ENCODE assay signal across 37 cellular contexts in the genomic region with DNA sequence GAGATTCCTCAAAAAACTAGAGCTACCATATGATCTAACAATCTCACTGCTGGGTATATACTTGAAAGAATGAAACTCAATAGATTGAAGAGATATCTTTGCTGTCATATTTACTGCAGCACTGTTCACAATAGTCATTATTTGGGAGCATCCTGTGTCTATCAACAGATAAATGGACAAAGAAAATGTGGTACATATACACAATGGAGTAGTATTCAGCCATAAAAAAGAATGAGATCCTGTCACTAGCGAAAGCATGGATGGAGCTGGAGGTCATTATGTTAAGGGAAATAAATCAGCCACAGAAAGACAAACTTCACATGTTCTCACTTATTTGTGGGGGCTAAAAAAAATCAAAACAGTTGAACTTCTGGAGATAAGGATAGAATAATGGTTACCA.
"Had no signal": no experiment of that assay in that cellular context is flagged by ENCODE, and none has a peak within 500 bp of the region (broad histone marks: within the 10 kb centered on the region; RNA-seq: fewer than 3 reads in every experiment).

No MANE protein-coding gene starts in this region.

- DNase-seq: activated effector memory CD4-positive, alpha-beta T cell treated with anti-CD3 and anti-CD28 coated beads, Interleukin-2, amount 50 U/mL, for 16 hours; activated effector memory CD4-positive, alpha-beta T cell treated with Interleukin-2 at 50 U/mL for 16 hours; activated gamma-delta T cell; activated gamma-delta T cell treated with Interleukin-2 at 50 U/mL for 16 hours; activated naive CD4-positive, alpha-beta T cell; activated naive CD4-positive, alpha-beta T cell treated with anti-CD3 and anti-CD28 coated beads for 36 hours; activated naive CD4-positive, alpha-beta T cell treated with anti-CD3 and anti-CD28 coated beads, Interleukin-2, amount 10 ng/mL, durations not matched to agents 7 days and 5 days; activated naive CD4-positive, alpha-beta T cell treated with anti-CD3 and anti-CD28 coated beads, Interleukin-2, amount 50 U/mL, for 16 hours; activated naive CD4-positive, alpha-beta T cell treated with Interleukin-2 at 50 U/mL for 16 hours; activated naive CD8-positive, alpha-beta T cell treated with anti-CD3 and anti-CD28 coated beads for 36 hours; activated naive CD8-positive, alpha-beta T cell treated with anti-CD3 and anti-CD28 coated beads, Interleukin-2, amount 10 ng/mL, durations not matched to agents 7 days and 5 days; activated naive CD8-positive, alpha-beta T cell treated with anti-CD3 and anti-CD28 coated beads, Interleukin-2, amount 50 U/mL, for 24 hours; activated T-cell treated with anti-CD3 and anti-CD28 coated beads, Interleukin-2, amount 50 U/mL, for 24 hours; activated T-cell treated with anti-CD3 and anti-CD28 coated beads, Interleukin-2, amount 50 U/mL, for 4 hours; activated T-cell treated with anti-CD3 and anti-CD28 coated beads, Interleukin-2, amount 50 U/mL, for 48 hours; activated T-cell treated with anti-CD3 and anti-CD28 coated beads, Interleukin-2, amount 50 U/mL, for 72 hours; adrenal gland; amniotic stem cell; amygdala; anterior cingulate cortex; aorta; body of pancreas; brain microvascular endothelial cell; caudate nucleus; central memory CD4-positive, alpha-beta T cell; cerebellar nuclear complex had no signal

- H3K9me3 ChIP-seq: adrenal gland, ascending aorta, body of pancreas, breast epithelium had no signal

- H3K36me3 Mint-ChIP-seq: activated naive CD4-positive, alpha-beta T cell treated with anti-CD3 and anti-CD28 coated beads, Interleukin-2, amount 10 ng/mL, durations not matched to agents 7 days and 5 days; activated naive CD4-positive, alpha-beta T cell treated with anti-CD3 and anti-CD28 coated beads, Interleukin-2, amount 50 U/mL, for 24 hours; activated naive CD4-positive, alpha-beta T cell treated with anti-CD3 and anti-CD28 coated beads, Interleukin-2, amount 50 U/mL, for 72 hours; activated naive CD8-positive, alpha-beta T cell; activated naive CD8-positive, alpha-beta T cell treated with anti-CD3 and anti-CD28 coated beads for 36 hours; activated naive CD8-positive, alpha-beta T cell treated with anti-CD3 and anti-CD28 coated beads, Interleukin-2, amount 10 ng/mL, durations not matched to agents 7 days and 5 days; brain had no signal

- H3K27me3 ChIP-seq: adrenal gland, ascending aorta, body of pancreas, brain microvascular endothelial cell, breast epithelium, cardiac muscle cell had no signal

- H3K4me3 Mint-ChIP-seq: activated naive CD4-positive, alpha-beta T cell treated with anti-CD3 and anti-CD28 coated beads for 36 hours; activated naive CD4-positive, alpha-beta T cell treated with anti-CD3 and anti-CD28 coated beads, Interleukin-2, amount 10 ng/mL, durations not matched to agents 7 days and 5 days; activated naive CD4-positive, alpha-beta T cell treated with anti-CD3 and anti-CD28 coated beads, Interleukin-2, amount 50 U/mL, for 24 hours; activated naive CD8-positive, alpha-beta T cell; activated naive CD8-positive, alpha-beta T cell treated with anti-CD3 and anti-CD28 coated beads for 36 hours; activated naive CD8-positive, alpha-beta T cell treated with anti-CD3 and anti-CD28 coated beads, Interleukin-2, amount 10 ng/mL, durations not matched to agents 7 days and 5 days; activated naive CD8-positive, alpha-beta T cell treated with anti-CD3 and anti-CD28 coated beads, Interleukin-2, amount 50 U/mL, for 24 hours; activated T-cell treated with anti-CD3 and anti-CD28 coated beads, Interleukin-2, amount 50 U/mL, for 24 hours; activated T-cell treated with anti-CD3 and anti-CD28 coated beads, Interleukin-2, amount 50 U/mL, for 4 hours; activated T-cell treated with anti-CD3 and anti-CD28 coated beads, Interleukin-2, amount 50 U/mL, for 72 hours; activated T-helper 1 cell treated with anti-CD3 and anti-CD28 coated beads, Interleukin-12 subunit alpha, Interleukin-12 subunit beta, Interleukin-2, Interleukin-4 antibody, amounts not matched to agents 30 ng/mL and 10 ng/mL and 1 ng/mL, durations not matched to agents 14 hours and 24 hours and 36 hours; activated T-helper 17 cell treated with anti-CD3 and anti-CD28 coated beads, Interleukin-2, amount 50 U/mL, for 72 hours; brain; central memory CD8-positive, alpha-beta T cell had no signal

- H3K27me3 Mint-ChIP-seq: activated naive CD4-positive, alpha-beta T cell treated with anti-CD3 and anti-CD28 coated beads, Interleukin-2, amount 10 ng/mL, durations not matched to agents 7 days and 5 days; activated naive CD4-positive, alpha-beta T cell treated with anti-CD3 and anti-CD28 coated beads, Interleukin-2, amount 50 U/mL, for 24 hours; activated naive CD8-positive, alpha-beta T cell; activated naive CD8-positive, alpha-beta T cell treated with anti-CD3 and anti-CD28 coated beads for 36 hours; activated naive CD8-positive, alpha-beta T cell treated with anti-CD3 and anti-CD28 coated beads, Interleukin-2, amount 10 ng/mL, durations not matched to agents 7 days and 5 days; activated naive CD8-positive, alpha-beta T cell treated with anti-CD3 and anti-CD28 coated beads, Interleukin-2, amount 50 U/mL, for 24 hours; activated T-cell treated with anti-CD3 and anti-CD28 coated beads, Interleukin-2, amount 50 U/mL, for 24 hours; activated T-helper 17 cell treated with anti-CD3 and anti-CD28 coated beads, Interleukin-2, amount 50 U/mL, for 72 hours; brain; central memory CD8-positive, alpha-beta T cell had no signal

- H3K4me1 ChIP-seq: adrenal gland, ascending aorta, body of pancreas, breast epithelium had no signal

- H3K36me3 ChIP-seq: adrenal gland, ascending aorta, brain microvascular endothelial cell, breast epithelium, cardiac muscle cell had no signal

- H3K4me1 Mint-ChIP-seq: activated naive CD4-positive, alpha-beta T cell treated with anti-CD3 and anti-CD28 coated beads, Interleukin-2, amount 10 ng/mL, durations not matched to agents 7 days and 5 days; activated naive CD4-positive, alpha-beta T cell treated with anti-CD3 and anti-CD28 coated beads, Interleukin-2, amount 50 U/mL, for 24 hours; activated naive CD8-positive, alpha-beta T cell treated with anti-CD3 and anti-CD28 coated beads for 36 hours; activated naive CD8-positive, alpha-beta T cell treated with anti-CD3 and anti-CD28 coated beads, Interleukin-2, amount 10 ng/mL, durations not matched to agents 7 days and 5 days; activated naive CD8-positive, alpha-beta T cell treated with anti-CD3 and anti-CD28 coated beads, Interleukin-2, amount 50 U/mL, for 24 hours; activated T-helper 17 cell treated with anti-CD3 and anti-CD28 coated beads, Interleukin-2, amount 50 U/mL, for 72 hours; central memory CD8-positive, alpha-beta T cell had no signal

- H3K9me3 Mint-ChIP-seq: activated naive CD8-positive, alpha-beta T cell treated with anti-CD3 and anti-CD28 coated beads for 36 hours; activated naive CD8-positive, alpha-beta T cell treated with anti-CD3 and anti-CD28 coated beads, Interleukin-2, amount 10 ng/mL, durations not matched to agents 7 days and 5 days; activated T-helper 1 cell treated with anti-CD3 and anti-CD28 coated beads, Interleukin-12 subunit alpha, Interleukin-12 subunit beta, Interleukin-2, Interleukin-4 antibody, amounts not matched to agents 30 ng/mL and 10 ng/mL and 1 ng/mL, durations not matched to agents 14 hours and 24 hours and 36 hours had no signal

- H3K27ac ChIP-seq: adrenal gland, ascending aorta, body of pancreas, brain microvascular endothelial cell, breast epithelium, cardiac muscle cell had no signal

- ATAC-seq: activated naive CD4-positive, alpha-beta T cell treated with anti-CD3 and anti-CD28 coated beads, Interleukin-2, amount 50 U/mL, for 72 hours; activated naive CD8-positive, alpha-beta T cell treated with anti-CD3 and anti-CD28 coated beads, Interleukin-2, amount 50 U/mL, for 24 hours; activated T-cell treated with anti-CD3 and anti-CD28 coated beads, Interleukin-2, amount 50 U/mL, for 4 hours; activated T-cell treated with anti-CD3 and anti-CD28 coated beads, Interleukin-2, amount 50 U/mL, for 72 hours; activated T-helper 17 cell treated with anti-CD3 and anti-CD28 coated beads, Interleukin-2, amount 50 U/mL, for 72 hours; body of pancreas had no signal

- H3K4me3 ChIP-seq: adrenal gland, ascending aorta, body of pancreas, breast epithelium, cardiac muscle cell had no signal

- H3K27ac Mint-ChIP-seq: activated naive CD4-positive, alpha-beta T cell treated with anti-CD3 and anti-CD28 coated beads for 36 hours; activated naive CD4-positive, alpha-beta T cell treated with anti-CD3 and anti-CD28 coated beads, Interleukin-2, amount 10 ng/mL, durations not matched to agents 7 days and 5 days; activated naive CD4-positive, alpha-beta T cell treated with anti-CD3 and anti-CD28 coated beads, Interleukin-2, amount 50 U/mL, for 24 hours; activated naive CD4-positive, alpha-beta T cell treated with anti-CD3 and anti-CD28 coated beads, Interleukin-2, amount 50 U/mL, for 72 hours; activated naive CD8-positive, alpha-beta T cell; activated naive CD8-positive, alpha-beta T cell treated with anti-CD3 and anti-CD28 coated beads for 36 hours; activated naive CD8-positive, alpha-beta T cell treated with anti-CD3 and anti-CD28 coated beads, Interleukin-2, amount 10 ng/mL, durations not matched to agents 7 days and 5 days; activated naive CD8-positive, alpha-beta T cell treated with anti-CD3 and anti-CD28 coated beads, Interleukin-2, amount 50 U/mL, for 24 hours; activated T-cell treated with anti-CD3 and anti-CD28 coated beads, Interleukin-2, amount 50 U/mL, for 24 hours; activated T-cell treated with anti-CD3 and anti-CD28 coated beads, Interleukin-2, amount 50 U/mL, for 72 hours; activated T-helper 1 cell treated with anti-CD3 and anti-CD28 coated beads, Interleukin-12 subunit alpha, Interleukin-12 subunit beta, Interleukin-2, Interleukin-4 antibody, amounts not matched to agents 30 ng/mL and 10 ng/mL and 1 ng/mL, durations not matched to agents 14 hours and 24 hours and 36 hours; activated T-helper 17 cell treated with anti-CD3 and anti-CD28 coated beads, Interleukin-2, amount 50 U/mL, for 72 hours; activated T-helper 2 cell treated with anti-CD3 and anti-CD28 coated beads, Interferon-gamma antibody, Interleukin-2, Interleukin-4, amounts not matched to agents 10 μg/mL and 5 μg/mL and 100 μg/mL, durations not matched to agents 14 hours and 24 hours and 36 hours; brain had no signal
